In the genomic region with DNA sequence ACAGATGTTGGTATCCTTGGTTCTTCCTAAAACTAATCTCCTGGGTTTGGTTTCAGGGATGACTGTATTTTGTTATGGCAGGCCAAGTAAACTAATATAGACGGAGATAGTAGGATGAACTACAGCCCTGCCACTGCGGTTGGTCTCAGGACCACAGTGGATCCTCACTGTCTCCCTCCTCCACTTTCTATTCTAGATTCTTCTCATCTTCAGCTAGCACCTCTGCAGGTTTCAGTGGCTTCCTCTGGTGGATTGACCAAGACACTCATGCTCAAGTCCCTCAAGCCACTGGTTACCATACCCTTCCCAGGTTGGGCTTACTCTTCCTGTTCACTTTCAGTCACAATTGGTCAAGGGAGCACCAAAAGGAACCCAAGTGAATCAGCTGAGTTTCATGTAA, we compare ENCODE assay signal across 8 cellular contexts.
"Had no signal": no experiment of that assay in that cellular context is flagged by ENCODE, and none has a peak within 500 bp of the region (broad histone marks: within the 10 kb centered on the region; RNA-seq: fewer than 3 reads in every experiment).

No MANE protein-coding gene starts in this region.

- H3K9ac ChIP-seq: KMS-11 had no signal

- H3K27ac ChIP-seq: HL-60, KMS-11 had no signal

- ATAC-seq: HepG2, K562 had no signal

- FAIRE-seq: HepG2, HTR-8/SVneo, K562 had no signal

- H3K4me2 ChIP-seq: KMS-11 had no signal

- DNase-seq: IMR-90, KBM-7, KG1 had no signal

- H3K4me3 ChIP-seq: K562 had no signal
